In the genomic region with DNA sequence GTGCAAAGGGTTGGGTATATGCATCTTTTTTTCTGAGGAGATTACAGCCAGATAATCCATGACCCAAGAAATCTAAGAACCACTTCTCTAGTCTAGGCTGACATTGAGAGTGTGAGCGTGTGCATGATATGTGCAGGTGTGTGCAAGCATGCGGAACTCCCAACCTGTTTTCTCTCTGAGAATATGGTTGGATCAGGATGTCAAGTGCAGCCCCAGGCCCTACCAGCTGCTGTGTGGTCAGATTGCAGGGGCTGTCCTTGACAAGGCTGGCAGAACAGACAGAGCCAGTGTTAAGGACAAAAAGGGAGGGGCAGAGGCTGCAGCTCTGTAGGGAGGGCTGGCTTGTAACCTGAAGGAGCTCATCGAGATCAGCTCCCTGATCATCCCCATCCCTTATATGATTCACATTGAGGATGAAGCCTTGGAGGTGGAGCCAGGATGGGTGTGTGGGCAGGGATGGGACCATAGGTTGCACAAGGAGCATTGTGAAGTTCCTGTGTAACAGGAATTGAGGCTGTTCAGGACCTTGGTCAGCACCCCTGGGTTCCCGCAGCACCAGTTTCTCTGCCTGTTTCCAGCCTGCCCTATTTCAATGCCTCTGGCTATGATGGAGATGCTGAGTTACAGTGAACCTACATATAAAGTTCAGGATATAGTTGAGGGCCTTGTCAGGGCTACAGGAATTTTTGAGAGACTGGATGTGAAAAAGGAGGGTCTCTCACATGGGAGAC, we compare ENCODE assay signal across 8 cellular contexts. TPM values are rescaled to one million over a fixed set of nuclear protein-coding genes. Genes with fewer than 3 reads are reported as not detected.
DNase-seq lines count a peak whose midpoint lies in the region; ATAC-seq, FAIRE-seq and TF ChIP-seq lines count a peak whose summit lies in the region.

No MANE protein-coding gene starts in this region.

- POLR2A ChIA-PET in SK-N-SH (lab: Yijun Ruan, JAX), result interaction anchor here (0.9 kb wide), 1 partner anchor 77 kb away, joined by 3 read pairs; no protein-coding TSS in a partner anchor

- no peaks in the 10 kb centered on the region for H3K9me3 ChIP-seq in SK-N-SH
- no peaks in the 10 kb centered on the region for H3K9me3 ChIP-seq in small intestine (ENCODE audit: control insufficient read depth, low read depth)

- WGBS in SK-N-SH (ENCODE audit: low lambda C conversion rate), result 48% methylated on average over 4 of the region's 4 CpGs
- WGBS in small intestine, 3 donors, result 52 to 56% (median 54%) methylated on average over 4 of the region's 4 CpGs

- H3K36me3 ChIP-seq in SK-N-SH (replicated peaks in 1 of 2; ENCODE audit: control insufficient read depth in 1 of 2, insufficient read depth in 2 of 2, low read length in 1 of 2), result no peaks in the 10 kb centered on the region
- no peaks in the 10 kb centered on the region for H3K36me3 ChIP-seq in small intestine (ENCODE audit: control insufficient read depth in 2 of 2, insufficient read depth in 2 of 2, low read length in 2 of 2)

- ATAC-seq in GM18858 (IDR thresholded peaks at IDR 0.05; ENCODE audit: unreplicated experiment), result no peak

- H3K9me2 ChIP-seq in SK-N-SH, result no peaks in the 10 kb centered on the region

- no peak for FAIRE-seq in small intestine (lab: Jason Lieb, UNC)

- H3K4me2 ChIP-seq in SK-N-SH, result no peak overlapping the region

- no peaks in the 10 kb centered on the region for H3F3A ChIP-seq in SK-N-SH (replicated peaks; ENCODE audit: insufficient read depth)

- no peak; the same call in 1 of the 2 replicates for TF ChIP-seq RAD21 in SK-N-SH (IDR thresholded peaks at IDR 0.05; ENCODE audit: low read length)

- H3K4me1 ChIP-seq in SK-N-SH (ENCODE audit: control insufficient read depth in 1 of 2, insufficient read depth in 2 of 2, low read depth in 1 of 2, low read length in 1 of 2) (peaks cover 0 to 67% of the 10 kb centered on the region in 2 experiments; a peak in 2 of 4 replicates), small intestine (ENCODE audit: control insufficient read depth in 2 of 2, insufficient read depth in 1 of 2, low read depth in 1 of 2, low read length in 1 of 2) (no peaks in the 10 kb centered on the region)

- no peak overlapping the region for H3K9ac ChIP-seq in SK-N-SH

- peaks cover 10% of the 10 kb centered on the region for H3K27me3 ChIP-seq in SK-N-SH (ENCODE audit: insufficient read depth)
- H3K27me3 ChIP-seq in small intestine (ENCODE audit: control insufficient read depth in 2 of 2, insufficient read depth in 2 of 2, low read length in 2 of 2), result no peaks in the 10 kb centered on the region
- no peaks in the 10 kb centered on the region for H3K27me3 ChIP-seq in dorsolateral prefrontal cortex

- TF ChIP-seq EP300 in SK-N-SH (IDR thresholded peaks at IDR 0.05; ENCODE audit: borderline replicate concordance in 1 of 2, low read depth in 1 of 2, low read length in 1 of 2), result no peak

- H3K27ac ChIP-seq in SK-N-SH (ENCODE audit: low read depth in 2 of 2, low read length in 1 of 2) (no peak overlapping the region), small intestine (ENCODE audit: low read depth in 1 of 2, low read length in 1 of 2) (no peak overlapping the region), dorsolateral prefrontal cortex (no peak overlapping the region)

- no peaks in the 10 kb centered on the region for H3K79me2 ChIP-seq in SK-N-SH (ENCODE audit: insufficient read depth)

- intact Hi-C loops in dorsolateral prefrontal cortex (cut with DNase I), result no loop called here

- no peak overlapping the region for H3K4me3 ChIP-seq in SK-N-SH (ENCODE audit: low read depth in 2 of 2, low read length in 1 of 2)
- H3K4me3 ChIP-seq in epithelial cell of esophagus (ENCODE audit: low read length), result no peak overlapping the region
- no peak overlapping the region for H3K4me3 ChIP-seq in small intestine (ENCODE audit: low read depth in 1 of 2, low read length in 2 of 2)
- H3K4me3 ChIP-seq in dorsolateral prefrontal cortex, result no peak overlapping the region

- TF ChIP-seq CTCF in SK-N-SH (IDR thresholded peaks at IDR 0.05) (no peak), epithelial cell of esophagus (IDR thresholded peaks at IDR 0.05; ENCODE audit: insufficient read depth, low read depth, low read length, missing control alignments) (no peak), dorsolateral prefrontal cortex (IDR thresholded peaks at IDR 0.05 in 54 of 56, conservative IDR thresholded peaks at IDR 0.05 in 2 of 56; ENCODE audit: low read depth in 1 of 56, partially characterized antibody in 56 of 56) (no peak)

- DNase-seq in DMS79 (lab: John Stamatoyannopoulos, UW), result peak; percentile 89
- peak; percentile 54 for DNase-seq in HuH-7.5 (ENCODE audit: low spot score)
- DNase-seq in SK-N-SH, result peak; percentile 41
- peak; percentile 90 for DNase-seq in epithelial cell of esophagus (ENCODE audit: low read depth)
- DNase-seq in small intestine, result peak; percentile 29
- no peak for DNase-seq in stimulated activated naive CD4-positive, alpha-beta T cell treated with Interleukin-2 at 50 U/mL for 16 hours (lab: John Stamatoyannopoulos, UW)
- no peak for DNase-seq in dorsolateral prefrontal cortex

- no peaks in the 10 kb centered on the region for H4K20me1 ChIP-seq in SK-N-SH (ENCODE audit: insufficient read depth)

- CTCF ChIA-PET in SK-N-SH (lab: Yijun Ruan, JAX), result interaction anchor here (0.5 to 7.3 kb wide), 8 partner anchors 8 to 230 kb away, joined by 3 to 35 read pairs (median 4); a partner anchor contains a TSS

- no peak overlapping the region for H2AFZ ChIP-seq in SK-N-SH (ENCODE audit: low read depth)

TF ChIP-seq in SK-N-SH, 30 proteins besides CTCF, POLR2A, EP300 and RAD21 (continues in another document):
- TF ChIP-seq MXI1 (IDR thresholded peaks at IDR 0.05; ENCODE audit: low read depth, low read length) (no peak), GATA2 (CRISPR knock-in tag; IDR thresholded peaks at IDR 0.05) (peak; percentile 21; the same call in 1 of the 2 replicates), RCOR1 (IDR thresholded peaks at IDR 0.05; ENCODE audit: low read length) (peak; percentile 71; the same call in 1 of the 2 replicates), ELF1 (IDR thresholded peaks at IDR 0.05) (no peak), RFX5 (IDR thresholded peaks at IDR 0.05; ENCODE audit: low read length) (no peak), TEAD4 (IDR thresholded peaks at IDR 0.05; ENCODE audit: borderline replicate concordance, insufficient read depth) (no peak), MEF2A (IDR thresholded peaks at IDR 0.05; ENCODE audit: borderline replicate concordance, low read depth) (no peak), CHD2 (IDR thresholded peaks at IDR 0.05; ENCODE audit: low read length, partially characterized antibody) (no peak), NRF1 (IDR thresholded peaks at IDR 0.05; ENCODE audit: low read depth, low read length) (no peak), RXRA (IDR thresholded peaks at IDR 0.05; ENCODE audit: borderline replicate concordance, low read depth) (no peak), FOXJ3 (CRISPR knock-in tag; IDR thresholded peaks at IDR 0.05) (no peak)
- TF ChIP-seq, protein P1, sequence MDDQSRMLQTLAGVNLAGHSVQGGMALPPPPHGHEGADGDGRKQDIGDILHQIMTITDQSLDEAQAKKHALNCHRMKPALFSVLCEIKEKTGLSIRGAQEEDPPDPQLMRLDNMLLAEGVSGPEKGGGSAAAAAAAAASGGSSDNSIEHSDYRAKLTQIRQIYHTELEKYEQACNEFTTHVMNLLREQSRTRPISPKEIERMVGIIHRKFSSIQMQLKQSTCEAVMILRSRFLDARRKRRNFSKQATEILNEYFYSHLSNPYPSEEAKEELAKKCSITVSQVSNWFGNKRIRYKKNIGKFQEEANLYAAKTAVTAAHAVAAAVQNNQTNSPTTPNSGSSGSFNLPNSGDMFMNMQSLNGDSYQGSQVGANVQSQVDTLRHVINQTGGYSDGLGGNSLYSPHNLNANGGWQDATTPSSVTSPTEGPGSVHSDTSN (IDR thresholded peaks at IDR 0.05), result no peak
- TF ChIP-seq, protein P2, sequence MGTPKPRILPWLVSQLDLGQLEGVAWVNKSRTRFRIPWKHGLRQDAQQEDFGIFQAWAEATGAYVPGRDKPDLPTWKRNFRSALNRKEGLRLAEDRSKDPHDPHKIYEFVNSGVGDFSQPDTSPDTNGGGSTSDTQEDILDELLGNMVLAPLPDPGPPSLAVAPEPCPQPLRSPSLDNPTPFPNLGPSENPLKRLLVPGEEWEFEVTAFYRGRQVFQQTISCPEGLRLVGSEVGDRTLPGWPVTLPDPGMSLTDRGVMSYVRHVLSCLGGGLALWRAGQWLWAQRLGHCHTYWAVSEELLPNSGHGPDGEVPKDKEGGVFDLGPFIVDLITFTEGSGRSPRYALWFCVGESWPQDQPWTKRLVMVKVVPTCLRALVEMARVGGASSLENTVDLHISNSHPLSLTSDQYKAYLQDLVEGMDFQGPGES (IDR thresholded peaks at IDR 0.05; ENCODE audit: low read depth, low read length), result no peak
- TF ChIP-seq, protein P3, sequence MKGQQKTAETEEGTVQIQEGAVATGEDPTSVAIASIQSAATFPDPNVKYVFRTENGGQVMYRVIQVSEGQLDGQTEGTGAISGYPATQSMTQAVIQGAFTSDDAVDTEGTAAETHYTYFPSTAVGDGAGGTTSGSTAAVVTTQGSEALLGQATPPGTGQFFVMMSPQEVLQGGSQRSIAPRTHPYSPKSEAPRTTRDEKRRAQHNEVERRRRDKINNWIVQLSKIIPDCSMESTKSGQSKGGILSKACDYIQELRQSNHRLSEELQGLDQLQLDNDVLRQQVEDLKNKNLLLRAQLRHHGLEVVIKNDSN (IDR thresholded peaks at IDR 0.05; ENCODE audit: borderline replicate concordance, low read depth), result no peak

RNA-seq across cellular contexts. Expression of a gene that starts 52.6 kb away (rescaled TPM):
- 5.5 and 6.5 TPM in 2 replicates for polyA plus RNA-seq in SK-N-SH (2012; rRNA removed)
- polyA plus RNA-seq in SK-N-SH (2012; cell fraction: cytosol; rRNA removed), result 2.8 and 4.6 TPM in 2 replicates
- polyA plus RNA-seq in SK-N-SH (2012; cell fraction: nucleus; rRNA removed), result 31.5 and 41.8 TPM in 2 replicates
- polyA plus RNA-seq in small intestine, result 1 to 10 TPM in 2 of 3 donors, under 1 TPM in 1; 0.45 to 7.7 (median 1.6) TPM
- total RNA-seq in dorsolateral prefrontal cortex, result 10 to 100 TPM in 66 of 120 experiments, 1 to 10 TPM in 54; 3.8 to 24.9 (median 10.5) TPM

Comparison
In these comparisons a context has a peak if more than half of its experiments do, and no peak if none do; other contexts are left out.
1. DNase-seq: peak in DMS79 (single experiment), HuH-7.5 (single experiment), SK-N-SH (single experiment), epithelial cell of esophagus (single experiment) and small intestine (single experiment); none in stimulated activated naive CD4-positive, alpha-beta T cell treated with Interleukin-2 at 50 U/mL for 16 hours (single experiment) and dorsolateral prefrontal cortex (0 of 10).